In the genomic region with DNA sequence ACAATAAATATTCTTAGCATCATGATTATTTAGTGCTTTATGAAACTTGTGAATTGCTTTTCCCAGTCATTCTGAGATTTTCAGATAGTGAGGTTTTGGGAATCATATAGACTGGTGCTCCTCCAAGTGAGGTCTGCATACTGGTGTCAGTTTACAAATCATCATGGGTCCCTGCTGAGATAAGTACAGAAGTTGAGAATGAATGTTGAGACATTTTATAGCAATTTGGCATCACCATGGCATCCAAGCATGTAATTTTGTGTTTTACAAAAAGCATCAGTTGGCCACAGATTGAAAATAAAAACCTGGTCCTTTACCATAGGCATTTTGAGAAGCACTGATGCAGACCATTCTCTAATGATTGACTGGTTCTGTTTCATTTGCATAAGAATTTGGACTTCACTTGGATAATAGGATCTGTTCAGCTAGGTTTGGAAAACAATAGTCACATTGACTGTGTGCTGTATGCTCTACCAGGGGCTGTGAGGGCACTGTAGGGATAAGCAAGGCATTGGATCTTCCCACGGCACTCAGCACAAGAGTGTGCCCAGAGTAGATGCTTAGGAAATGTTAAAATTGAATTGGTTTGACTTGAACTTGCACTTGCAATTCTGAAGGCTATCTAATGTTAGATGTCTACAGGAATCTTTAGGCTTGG, we compare ENCODE assay signal across 32 cellular contexts.
DNase-seq lines count a peak whose midpoint lies in the region; FAIRE-seq lines count a peak whose summit lies in the region.
"Had no signal": no experiment of that assay in that cellular context is flagged by ENCODE, and none has a peak within 500 bp of the region (broad histone marks: within the 10 kb centered on the region; RNA-seq: fewer than 3 reads in every experiment).

No MANE protein-coding gene starts in this region.

- intact Hi-C loops in CD4-positive, alpha-beta memory T cell (cut with micrococcal nuclease) = no loop called here

- H3K9me3 Mint-ChIP-seq in CD4-positive, alpha-beta memory T cell = peaks cover 0 to 2% (median 0%) of the 10 kb centered on the region in 8 donors
- H3K9me3 Mint-ChIP-seq: activated CD4-positive, alpha-beta memory T cell treated with anti-CD3 and anti-CD28 coated beads, Interleukin-2, amount 10 ng/mL, durations not matched to agents 7 days and 5 days; brain; mesothelial cell of epicardium; naive thymus-derived CD8-positive, alpha-beta T cell; T-helper 1 cell treated with Interleukin-12 subunit alpha and Interleukin-12 subunit beta and Interleukin-4 antibody, amounts not matched to agents 30 μg/mL and 1 μg/mL, for 36 hours had no signal

- CTCF ChIA-PET in CD4-positive, alpha-beta memory T cell (lab: Charles Lee; ENCODE audit: partially characterized antibody) = no interaction called here

- no peak overlapping the region for H3K4me3 Mint-ChIP-seq in CD4-positive, alpha-beta memory T cell
- H3K4me3 Mint-ChIP-seq: activated CD4-positive, alpha-beta memory T cell treated with anti-CD3 and anti-CD28 coated beads, Interleukin-2, amount 10 ng/mL, durations not matched to agents 7 days and 5 days; activated naive CD4-positive, alpha-beta T cell treated with anti-CD3 and anti-CD28 coated beads, Interleukin-2, amount 10 ng/mL, durations not matched to agents 7 days and 5 days; brain; mesothelial cell of epicardium; naive thymus-derived CD8-positive, alpha-beta T cell; T-helper 1 cell treated with Interleukin-12 subunit alpha and Interleukin-12 subunit beta and Interleukin-4 antibody, amounts not matched to agents 30 μg/mL and 1 μg/mL, for 36 hours had no signal

- H3K27me3 ChIP-seq in CD4-positive, alpha-beta memory T cell (ENCODE audit: insufficient read depth, low read length) = no peaks in the 10 kb centered on the region
- H3K27me3 ChIP-seq: BE2C, gastroesophageal sphincter, right atrium auricular region, spleen had no signal

- no peaks in the 10 kb centered on the region for H3K9me3 ChIP-seq in CD4-positive, alpha-beta memory T cell (ENCODE audit: control insufficient read depth in 1 of 2, low read length in 2 of 2)
- H3K9me3 ChIP-seq: BE2C, gastroesophageal sphincter, left ventricle myocardium inferior, right atrium auricular region, spleen had no signal

- no peaks in the 10 kb centered on the region for H3K36me3 ChIP-seq in CD4-positive, alpha-beta memory T cell (ENCODE audit: insufficient read depth, low read length)
- H3K36me3 ChIP-seq: BE2C, gastroesophageal sphincter, left ventricle myocardium inferior, right atrium auricular region, spleen had no signal

- no peak overlapping the region for H3K27ac ChIP-seq in CD4-positive, alpha-beta memory T cell (ENCODE audit: low read depth, low read length)
- H3K27ac ChIP-seq: gastroesophageal sphincter, left ventricle myocardium inferior, right atrium auricular region, SK-N-MC, spleen had no signal

- H3K4me1 Mint-ChIP-seq in CD4-positive, alpha-beta memory T cell = peaks cover 9 to 16% (median 12%) of the 10 kb centered on the region in 4 donors

- no peak for FAIRE-seq in urothelium cell line (lab: Jason Lieb, UNC)
- FAIRE-seq: GM18507, H1, islet of Langerhans had no signal

- H3K27ac Mint-ChIP-seq in CD4-positive, alpha-beta memory T cell = no peak overlapping the region
- H3K27ac Mint-ChIP-seq: activated CD4-positive, alpha-beta memory T cell treated with anti-CD3 and anti-CD28 coated beads, Interleukin-2, amount 10 ng/mL, durations not matched to agents 7 days and 5 days; activated naive CD4-positive, alpha-beta T cell treated with anti-CD3 and anti-CD28 coated beads, Interleukin-2, amount 10 ng/mL, durations not matched to agents 7 days and 5 days; mesothelial cell of epicardium; T-helper 1 cell treated with Interleukin-12 subunit alpha and Interleukin-12 subunit beta and Interleukin-4 antibody, amounts not matched to agents 30 μg/mL and 1 μg/mL, for 36 hours had no signal

- no peaks in the 10 kb centered on the region for H3K36me3 Mint-ChIP-seq in CD4-positive, alpha-beta memory T cell
- H3K36me3 Mint-ChIP-seq: activated naive CD4-positive, alpha-beta T cell treated with anti-CD3 and anti-CD28 coated beads, Interleukin-2, amount 10 ng/mL, durations not matched to agents 7 days and 5 days; brain; mesothelial cell of epicardium; naive thymus-derived CD8-positive, alpha-beta T cell had no signal

- DNase-seq in NCI-H2171 treated with DMSO at 0.1 percent for 48 hours (lab: John Stamatoyannopoulos, UW) = peak; percentile 57
- no peak for DNase-seq in NCI-H2171 (lab: John Stamatoyannopoulos, UW)
- DNase-seq in NCI-H526 (lab: John Stamatoyannopoulos, UW) = peak; percentile 24 to 65
- DNase-seq in hippocampal formation (lab: John Stamatoyannopoulos, UW) = peak; percentile 25 to 79
- peak; percentile 78 for DNase-seq in renal cortical epithelial cell (ENCODE audit: low read depth)
- no peak for DNase-seq in urothelium cell line (ENCODE audit: low spot score)
- DNase-seq in CD4-positive, alpha-beta memory T cell = no peak
- DNase-seq in activated CD4-positive, alpha-beta T cell treated with anti-CD3 and anti-CD28 coated beads for 4 hours = no peak
- DNase-seq: activated CD4-positive, alpha-beta memory T cell treated with anti-CD3 and anti-CD28 coated beads, Interleukin-2, amount 10 ng/mL, durations not matched to agents 7 days and 5 days; activated CD4-positive, CD25-positive, alpha-beta regulatory T cell treated with anti-CD3 and anti-CD28 coated beads, Interleukin-2, amount 50 U/mL, for 72 hours; activated CD8-positive, alpha-beta memory T cell treated with anti-CD3 and anti-CD28 coated beads, Interleukin-2, amount 50 U/mL, for 48 hours; activated naive CD4-positive, alpha-beta T cell treated with anti-CD3 and anti-CD28 coated beads, Interleukin-2, amount 10 ng/mL, durations not matched to agents 7 days and 5 days; BE2C; DND-41; Kasumi-1; left ventricle myocardium inferior; naive thymus-derived CD8-positive, alpha-beta T cell; NCI-H187; NCI-H510A treated with DMSO at 0.1 percent for 48 hours; OCI-M1; spleen; stimulated activated CD4-positive, alpha-beta T cell treated with anti-CD3 and anti-CD28 coated beads, Interleukin-2, amount 100 ng/mL, for 48 hours; trophoblast cell had no signal

- no peaks in the 10 kb centered on the region for H3K27me3 Mint-ChIP-seq in CD4-positive, alpha-beta memory T cell
- H3K27me3 Mint-ChIP-seq: activated CD4-positive, alpha-beta memory T cell treated with anti-CD3 and anti-CD28 coated beads, Interleukin-2, amount 10 ng/mL, durations not matched to agents 7 days and 5 days; naive thymus-derived CD8-positive, alpha-beta T cell had no signal

- H3K4me1 ChIP-seq in CD4-positive, alpha-beta memory T cell (ENCODE audit: insufficient read depth, low read length) = peaks cover 14% of the 10 kb centered on the region
- H3K4me1 ChIP-seq: BE2C, gastroesophageal sphincter, left ventricle myocardium inferior, right atrium auricular region had no signal

- POLR2A ChIA-PET in CD4-positive, alpha-beta memory T cell (lab: Charles Lee; ENCODE audit: partially characterized antibody) = no interaction called here

- H3K4me3 ChIP-seq in CD4-positive, alpha-beta memory T cell (ENCODE audit: low read length in 2 of 2) = no peak overlapping the region
- H3K4me3 ChIP-seq: gastroesophageal sphincter, left ventricle myocardium inferior, right atrium auricular region, SK-N-MC, spleen had no signal

Comparison
In these comparisons a context has a peak if more than half of its experiments do, and no peak if none do; other contexts are left out.
1. DNase-seq: peak in NCI-H2171 treated with DMSO at 0.1 percent for 48 hours (single experiment), NCI-H526 (2 of 2), hippocampal formation (2 of 2) and renal cortical epithelial cell (single experiment); none in NCI-H2171 (single experiment), urothelium cell line (single experiment), CD4-positive, alpha-beta memory T cell (0 of 5) and activated CD4-positive, alpha-beta T cell treated with anti-CD3 and anti-CD28 coated beads for 4 hours (0 of 2).